Comparison of ENCODE assay signal across 24 cellular contexts in genomic region chr6:134073156-134073555, GRCh38. TPM values are rescaled to one million over a fixed set of nuclear protein-coding genes. Genes with fewer than 3 reads are reported as not detected.
A peak's percentile ranks its signal among the peaks of the same experiment; 100 is the strongest.
DNase-seq lines count a peak whose midpoint lies in the region; ATAC-seq, FAIRE-seq and TF ChIP-seq lines count a peak whose summit lies in the region.
"Had no signal": no experiment of that assay in that cellular context is flagged by ENCODE, and none has a peak within 500 bp of the region (broad histone marks: within the 10 kb centered on the region; RNA-seq: fewer than 3 reads in every experiment).

No MANE protein-coding gene starts in this region.

- H4K8ac ChIP-seq in neuronal stem cell (ENCODE audit: low read depth, low read length), result no peak overlapping the region

- H2BK15ac ChIP-seq in neuronal stem cell (ENCODE audit: low read length), result no peak overlapping the region

- peak overlapping the region; percentile 79 for H4K91ac ChIP-seq in neuronal stem cell (ENCODE audit: low read depth, low read length, poor library complexity)

- peak overlapping the region; percentile 99 for H3K27ac ChIP-seq in neuronal stem cell (replicated peaks; ENCODE audit: low read length)
- H3K27ac ChIP-seq: BLaER1, Peyer's patch, SJSA1 had no signal

- H3K23ac ChIP-seq in neuronal stem cell (ENCODE audit: low read depth, low read length, poor library complexity), result no peak overlapping the region

- DNase-seq in NCI-H187 treated with DMSO at 0.1 percent for 48 hours (lab: John Stamatoyannopoulos, UW) (peak; percentile 90), RCC 7860 (ENCODE audit: low spot score) (peak; percentile 65), kidney epithelial cell (ENCODE audit: low read depth) (peak; percentile 14), neuronal stem cell (ENCODE audit: low spot score) (no peak), GM19239 (ENCODE audit: insufficient read length, low spot score) (no peak), 8988T (no peak)
- no peak for DNase-seq in effector CD8-positive, alpha-beta T cell (lab: John Stamatoyannopoulos, UW)
- DNase-seq: ACHN; CD4-positive, alpha-beta T cell; GDM1; H7; MG63; NCI-H1048; NCI-H1436; NCI-H2081; NCI-H510A treated with DMSO at 0.1 percent for 48 hours; NCI-H82; Peyer's patch; T-helper 1 cell had no signal

- H2AFZ ChIP-seq in neuronal stem cell (ENCODE audit: low read length), result peak overlapping the region; percentile 78

- peaks cover 3 to 11% of the 10 kb centered on the region in 2 donors for H3K9me3 ChIP-seq in neuronal stem cell (replicated peaks in 1 of 2; ENCODE audit: control insufficient read depth in 2 of 2, insufficient read depth in 1 of 2, low read depth in 1 of 2, low read length in 2 of 2)
- H3K9me3 ChIP-seq: MG63, Peyer's patch, SJSA1 had no signal

- H3K27me3 ChIP-seq in kidney epithelial cell (ENCODE audit: control insufficient read depth, insufficient read depth, low read length), result no peaks in the 10 kb centered on the region
- no peaks in the 10 kb centered on the region for H3K27me3 ChIP-seq in neuronal stem cell (ENCODE audit: control insufficient read depth in 3 of 3, insufficient read depth in 3 of 3, low read depth in 1 of 3, low read length in 3 of 3)
- H3K27me3 ChIP-seq: BLaER1, MG63, Peyer's patch, SJSA1 had no signal

- WGBS in neuronal stem cell (ENCODE audit: extremely low coverage in 2 of 2, insufficient read length in 2 of 2, insufficient replicate concordance in 1 of 2), 2 donors, result no CpG with 5 or more reads among the region's 2 CpGs

- H3K4me3 ChIP-seq in kidney epithelial cell (ENCODE audit: low read depth, low read length) (no peak overlapping the region), neuronal stem cell (ENCODE audit: low read length in 2 of 2) (no peak overlapping the region)
- H3K4me3 ChIP-seq: BLaER1, K562, MG63, Peyer's patch, SJSA1 had no signal

- H2BK12ac ChIP-seq in neuronal stem cell (ENCODE audit: low read length), result peak overlapping the region; percentile 27

- no peak overlapping the region for H3K14ac ChIP-seq in neuronal stem cell (ENCODE audit: low read length)

- H3K4me2 ChIP-seq in neuronal stem cell (ENCODE audit: insufficient read depth, low read length, poor library complexity, severe bottlenecking), result no peak overlapping the region
- H3K4me2 ChIP-seq: BLaER1 had no signal

- H2BK5ac ChIP-seq in neuronal stem cell (ENCODE audit: low read length), result peak overlapping the region; percentile 85

- H2BK120ac ChIP-seq in neuronal stem cell (ENCODE audit: low read depth, low read length), result peak overlapping the region; percentile 73

- H3K4me1 ChIP-seq in neuronal stem cell (ENCODE audit: control insufficient read depth in 2 of 2, insufficient read depth in 1 of 2, low read depth in 1 of 2, low read length in 2 of 2), result peaks cover 12 to 22% of the 10 kb centered on the region in 2 donors
- H3K4me1 ChIP-seq: BLaER1, Peyer's patch had no signal

- no peak for TF ChIP-seq CTCF in kidney epithelial cell (IDR thresholded peaks at IDR 0.05; ENCODE audit: insufficient read depth, low read length, poor library complexity, severe bottlenecking)

- peak overlapping the region; percentile 10 for H2AK5ac ChIP-seq in neuronal stem cell (ENCODE audit: low read depth, low read length)

- no peaks in the 10 kb centered on the region for H3K36me3 ChIP-seq in kidney epithelial cell (ENCODE audit: control insufficient read depth, insufficient read depth, low read length)
- no peaks in the 10 kb centered on the region for H3K36me3 ChIP-seq in neuronal stem cell (replicated peaks in 1 of 2; ENCODE audit: control insufficient read depth in 2 of 2, insufficient read depth in 2 of 2, low read length in 2 of 2)
- H3K36me3 ChIP-seq: BLaER1, MG63, Peyer's patch, SJSA1 had no signal

- no peak overlapping the region for H3K4ac ChIP-seq in neuronal stem cell (ENCODE audit: low read length)

- no peak overlapping the region for H3K9ac ChIP-seq in neuronal stem cell (ENCODE audit: low read depth, low read length, poor library complexity)
- H3K9ac ChIP-seq: BLaER1 had no signal

- no peaks in the 10 kb centered on the region for H3K79me1 ChIP-seq in neuronal stem cell (ENCODE audit: low read depth, low read length)

- FAIRE-seq in RCC 7860 (lab: Jason Lieb, UNC), result peak; percentile 63
- no peak for FAIRE-seq in GM19239 (lab: Jason Lieb, UNC)
- FAIRE-seq: K562 had no signal

- ATAC-seq in GM18498 (IDR thresholded peaks at IDR 0.05; ENCODE audit: unreplicated experiment), result no peak
- ATAC-seq: K562, Right ventricle myocardium inferior had no signal

- H3K18ac ChIP-seq in neuronal stem cell (ENCODE audit: low read length), result peak overlapping the region; percentile 73

RNA-seq across cellular contexts. Expression of gene SLC2A12, which starts 20.7 kb away (rescaled TPM):
- 2.5 and 4.0 TPM in 2 replicates for total RNA-seq in kidney epithelial cell
- 18.1 TPM for polyA plus RNA-seq in neuronal stem cell (2013, experiment 1 of 2)
- polyA plus RNA-seq in neuronal stem cell (2013, experiment 2 of 2), result 19.1 TPM
- total RNA-seq: CD4-positive, alpha-beta T cell had no signal

Comparison
In these comparisons a context has a peak if more than half of its experiments do, and no peak if none do; other contexts are left out.
1. DNase-seq: peak in NCI-H187 treated with DMSO at 0.1 percent for 48 hours (single experiment), RCC 7860 (single experiment) and kidney epithelial cell (single experiment); none in neuronal stem cell (single experiment), GM19239 (single experiment), 8988T (single experiment) and effector CD8-positive, alpha-beta T cell (single experiment).